Comparison of ENCODE assay signal across 8 cellular contexts in genomic region chr3:47370887-47371697, GRCh38.
DNase-seq lines count a peak whose midpoint lies in the region; ATAC-seq and TF ChIP-seq lines count a peak whose summit lies in the region.

No MANE protein-coding gene starts in this region.

- DNase-seq in GM13976 (ENCODE audit: low spot score) (peak; percentile 84), retina (peak; percentile 14), NCI-H526 (lab: John Stamatoyannopoulos, UW) (no peak)
- peak; percentile 6 for DNase-seq in effector CD8-positive, alpha-beta T cell (lab: John Stamatoyannopoulos, UW)

- in situ Hi-C loops in GM13976 (cut with MboI; ENCODE audit: low sequenced_read_pairs, unreplicated experiment): loop anchor here (25.0 kb wide), 3 partner anchors 359 to 659 kb away; partner anchors contain the start of genes PRSS50 and TMIE

- ATAC-seq in SK-N-SH treated with all-trans-retinoic acid at 6 μM for 48 hours (peak; percentile 69), HG03342 (IDR thresholded peaks at IDR 0.05; ENCODE audit: unreplicated experiment) (no peak), GM19467 (IDR thresholded peaks at IDR 0.05; ENCODE audit: unreplicated experiment) (no peak), HG03045 (IDR thresholded peaks at IDR 0.05; ENCODE audit: unreplicated experiment) (no peak)

- TF ChIP-seq CTCF in GM13976 (IDR thresholded peaks at IDR 0.05; ENCODE audit: borderline replicate concordance, control extremely low read depth, extremely low read depth, insufficient read depth, missing control alignments): no peak

TF ChIP-seq in SK-N-SH treated with all-trans-retinoic acid at 6 μM for 48 hours, 23 proteins besides CTCF, POLR2A, EP300 and RAD21:
- no peak for TF ChIP-seq RARB (CRISPR knock-in tag; IDR thresholded peaks at IDR 0.05)
- no peak for TF ChIP-seq PPARA (CRISPR knock-in tag; IDR thresholded peaks at IDR 0.05; ENCODE audit: borderline replicate concordance)
- TF ChIP-seq TCF4 (CRISPR knock-in tag; IDR thresholded peaks at IDR 0.05; ENCODE audit: borderline replicate concordance): no peak
- TF ChIP-seq BACH2 (CRISPR knock-in tag; IDR thresholded peaks at IDR 0.05; ENCODE audit: borderline replicate concordance): no peak

Comparison
In these comparisons a context has a peak if more than half of its experiments do, and no peak if none do; other contexts are left out.
1. DNase-seq: peak in GM13976 (single experiment), effector CD8-positive, alpha-beta T cell (single experiment) and retina (single experiment); none in NCI-H526 (0 of 2).